Comparison of ENCODE assay signal across 20 cellular contexts in the genomic region with DNA sequence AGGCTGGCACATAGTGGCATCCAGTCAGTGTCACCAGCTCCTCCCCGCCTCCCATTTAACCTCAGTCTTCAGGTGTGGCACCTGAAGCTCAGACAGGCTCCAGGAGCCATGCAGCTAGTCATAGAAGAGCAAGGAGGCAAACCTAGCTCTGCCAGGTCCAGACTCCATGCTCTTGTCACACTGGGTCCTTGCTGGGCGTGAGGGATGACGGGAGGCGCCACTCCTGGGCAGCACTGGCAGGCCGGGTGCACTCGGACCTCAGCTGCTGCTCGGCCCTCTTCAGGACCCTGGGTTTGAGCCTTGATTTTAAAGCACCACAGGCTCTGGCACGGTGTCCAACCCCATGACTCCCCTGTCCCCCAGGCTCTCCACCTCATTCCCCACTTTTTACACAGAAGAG. TPM values are rescaled to one million over a fixed set of nuclear protein-coding genes. Genes with fewer than 3 reads are reported as not detected.
DNase-seq lines count a peak whose midpoint lies in the region; ATAC-seq and TF ChIP-seq lines count a peak whose summit lies in the region.
"Had no signal": no experiment of that assay in that cellular context is flagged by ENCODE, and none has a peak within 500 bp of the region (broad histone marks: within the 10 kb centered on the region; RNA-seq: fewer than 3 reads in every experiment).

No MANE protein-coding gene starts in this region.

- peaks cover 56% of the 10 kb centered on the region for H3K4me1 Mint-ChIP-seq in activated CD8-positive, alpha-beta T cell treated with anti-CD3 and anti-CD28 coated beads, Interleukin-2, amount 10 ng/mL, durations not matched to agents 7 days and 5 days (ENCODE audit: low read depth)
- H3K4me1 Mint-ChIP-seq in activated CD8-positive, alpha-beta T cell treated with anti-CD3 and anti-CD28 coated beads for 36 hours (ENCODE audit: low read depth): peaks cover 44% of the 10 kb centered on the region
- peaks cover 95% of the 10 kb centered on the region for H3K4me1 Mint-ChIP-seq in dendritic cell treated with granulocyte-macrophage colony-stimulating factor and Interleukin-4, amounts not matched to agents 40 ng/mL and 50 ng/mL, for 4 days (ENCODE audit: low read depth)
- peaks cover 37% of the 10 kb centered on the region for H3K4me1 Mint-ChIP-seq in memory B cell

- CTCF ChIA-PET in activated CD8-positive, alpha-beta T cell treated with anti-CD3 and anti-CD28 coated beads, Interleukin-2, amount 10 ng/mL, durations not matched to agents 7 days and 5 days (lab: Charles Lee): interaction anchor here (1.3 to 2.5 kb wide), 2 partner anchors 10 to 21 kb away, joined by 4 to 13 read pairs; no protein-coding TSS in a partner anchor
- CTCF ChIA-PET in activated CD8-positive, alpha-beta T cell treated with anti-CD3 and anti-CD28 coated beads for 36 hours (lab: Charles Lee): interaction anchor here (1.1 to 1.3 kb wide), 2 partner anchors 22 kb away, joined by 4 to 6 read pairs; no protein-coding TSS in a partner anchor

- POLR2A ChIA-PET in activated CD8-positive, alpha-beta T cell treated with anti-CD3 and anti-CD28 coated beads, Interleukin-2, amount 10 ng/mL, durations not matched to agents 7 days and 5 days (lab: Charles Lee): no interaction called here
- POLR2A ChIA-PET in activated CD8-positive, alpha-beta T cell treated with anti-CD3 and anti-CD28 coated beads for 36 hours (lab: Charles Lee): no interaction called here

- H3K27ac ChIP-seq in temporal lobe (ENCODE audit: low read depth, low read length): peak overlapping the region; percentile 55
- H3K27ac ChIP-seq: 22Rv1, suprapubic skin had no signal

- H3K36me3 Mint-ChIP-seq in activated CD8-positive, alpha-beta T cell treated with anti-CD3 and anti-CD28 coated beads, Interleukin-2, amount 10 ng/mL, durations not matched to agents 7 days and 5 days (ENCODE audit: low read depth): peaks cover 10% of the 10 kb centered on the region
- H3K36me3 Mint-ChIP-seq in activated CD8-positive, alpha-beta T cell treated with anti-CD3 and anti-CD28 coated beads for 36 hours (ENCODE audit: low read depth): no peaks in the 10 kb centered on the region
- H3K36me3 Mint-ChIP-seq in dendritic cell treated with granulocyte-macrophage colony-stimulating factor and Interleukin-4, amounts not matched to agents 40 ng/mL and 50 ng/mL, for 4 days (ENCODE audit: low read depth): peaks cover 66% of the 10 kb centered on the region
- peaks cover 8% of the 10 kb centered on the region for H3K36me3 Mint-ChIP-seq in memory B cell

- no peak for DNase-seq in activated CD8-positive, alpha-beta T cell treated with anti-CD3 and anti-CD28 coated beads, Interleukin-2, amount 10 ng/mL, durations not matched to agents 7 days and 5 days
- no peak for DNase-seq in activated CD8-positive, alpha-beta T cell treated with anti-CD3 and anti-CD28 coated beads for 36 hours
- DNase-seq in memory B cell (ENCODE audit: low spot score in 2 of 2): no peak
- DNase-seq in pons (ENCODE audit: low spot score): no peak
- no peak for DNase-seq in SW480 (ENCODE audit: low spot score)
- DNase-seq in mucosa of gallbladder (ENCODE audit: low spot score): no peak
- DNase-seq: DMS153; effector memory CD4-positive, alpha-beta T cell; KBM-7; kidney glomerular epithelial cell; NCI-H2029 treated with DMSO at 0.1 percent for 48 hours; occipital lobe; SIG-M5; stimulated activated CD4-positive, alpha-beta T cell treated with anti-CD3 and anti-CD28 coated beads, Interleukin-2, amount 100 ng/mL, for 24 hours had no signal

- no peaks in the 10 kb centered on the region for H3K9me3 Mint-ChIP-seq in activated CD8-positive, alpha-beta T cell treated with anti-CD3 and anti-CD28 coated beads, Interleukin-2, amount 10 ng/mL, durations not matched to agents 7 days and 5 days (ENCODE audit: insufficient read depth)
- no peaks in the 10 kb centered on the region for H3K9me3 Mint-ChIP-seq in activated CD8-positive, alpha-beta T cell treated with anti-CD3 and anti-CD28 coated beads for 36 hours
- H3K9me3 Mint-ChIP-seq in dendritic cell treated with granulocyte-macrophage colony-stimulating factor and Interleukin-4, amounts not matched to agents 40 ng/mL and 50 ng/mL, for 4 days: no peaks in the 10 kb centered on the region
- no peaks in the 10 kb centered on the region for H3K9me3 Mint-ChIP-seq in memory B cell
- H3K9me3 Mint-ChIP-seq: activated T-helper 1 cell treated with anti-CD3 and anti-CD28 coated beads, Interleukin-12 subunit alpha, Interleukin-12 subunit beta, Interleukin-2, Interleukin-4 antibody, amounts not matched to agents 30 ng/mL and 10 ng/mL and 1 ng/mL, durations not matched to agents 14 hours and 24 hours and 36 hours; T-helper 1 cell treated with Interleukin-12 subunit alpha and Interleukin-12 subunit beta and Interleukin-4 antibody, amounts not matched to agents 30 μg/mL and 1 μg/mL, for 36 hours had no signal

- intact Hi-C loops in activated CD8-positive, alpha-beta T cell treated with anti-CD3 and anti-CD28 coated beads for 36 hours (cut with micrococcal nuclease): no loop called here
- intact Hi-C loops in dendritic cell treated with granulocyte-macrophage colony-stimulating factor and Interleukin-4, amounts not matched to agents 40 ng/mL and 50 ng/mL, for 4 days (cut with micrococcal nuclease): no loop called here

- no peak overlapping the region for H3K4me3 Mint-ChIP-seq in activated CD8-positive, alpha-beta T cell treated with anti-CD3 and anti-CD28 coated beads, Interleukin-2, amount 10 ng/mL, durations not matched to agents 7 days and 5 days
- no peak overlapping the region for H3K4me3 Mint-ChIP-seq in activated CD8-positive, alpha-beta T cell treated with anti-CD3 and anti-CD28 coated beads for 36 hours
- no peak overlapping the region for H3K4me3 Mint-ChIP-seq in dendritic cell treated with granulocyte-macrophage colony-stimulating factor and Interleukin-4, amounts not matched to agents 40 ng/mL and 50 ng/mL, for 4 days
- no peak overlapping the region for H3K4me3 Mint-ChIP-seq in memory B cell
- H3K4me3 Mint-ChIP-seq: activated T-helper 1 cell treated with anti-CD3 and anti-CD28 coated beads, Interleukin-12 subunit alpha, Interleukin-12 subunit beta, Interleukin-2, Interleukin-4 antibody, amounts not matched to agents 30 ng/mL and 10 ng/mL and 1 ng/mL, durations not matched to agents 14 hours and 24 hours and 36 hours; T-helper 1 cell treated with Interleukin-12 subunit alpha and Interleukin-12 subunit beta and Interleukin-4 antibody, amounts not matched to agents 30 μg/mL and 1 μg/mL, for 36 hours had no signal

- H3K27me3 Mint-ChIP-seq in activated CD8-positive, alpha-beta T cell treated with anti-CD3 and anti-CD28 coated beads, Interleukin-2, amount 10 ng/mL, durations not matched to agents 7 days and 5 days (ENCODE audit: low read depth): no peaks in the 10 kb centered on the region
- H3K27me3 Mint-ChIP-seq in activated CD8-positive, alpha-beta T cell treated with anti-CD3 and anti-CD28 coated beads for 36 hours: no peaks in the 10 kb centered on the region
- H3K27me3 Mint-ChIP-seq in dendritic cell treated with granulocyte-macrophage colony-stimulating factor and Interleukin-4, amounts not matched to agents 40 ng/mL and 50 ng/mL, for 4 days: no peaks in the 10 kb centered on the region
- H3K27me3 Mint-ChIP-seq in memory B cell: no peaks in the 10 kb centered on the region

- peak overlapping the region; percentile 25 for H3K27ac Mint-ChIP-seq in activated CD8-positive, alpha-beta T cell treated with anti-CD3 and anti-CD28 coated beads, Interleukin-2, amount 10 ng/mL, durations not matched to agents 7 days and 5 days
- no peak overlapping the region for H3K27ac Mint-ChIP-seq in activated CD8-positive, alpha-beta T cell treated with anti-CD3 and anti-CD28 coated beads for 36 hours
- peak overlapping the region; percentile 35 for H3K27ac Mint-ChIP-seq in dendritic cell treated with granulocyte-macrophage colony-stimulating factor and Interleukin-4, amounts not matched to agents 40 ng/mL and 50 ng/mL, for 4 days
- H3K27ac Mint-ChIP-seq in memory B cell: peak overlapping the region; percentile 79
- H3K27ac Mint-ChIP-seq: activated T-helper 1 cell treated with anti-CD3 and anti-CD28 coated beads, Interleukin-12 subunit alpha, Interleukin-12 subunit beta, Interleukin-2, Interleukin-4 antibody, amounts not matched to agents 30 ng/mL and 10 ng/mL and 1 ng/mL, durations not matched to agents 14 hours and 24 hours and 36 hours; T-helper 1 cell treated with Interleukin-12 subunit alpha and Interleukin-12 subunit beta and Interleukin-4 antibody, amounts not matched to agents 30 μg/mL and 1 μg/mL, for 36 hours had no signal

- ATAC-seq in activated CD8-positive, alpha-beta T cell treated with anti-CD3 and anti-CD28 coated beads, Interleukin-2, amount 10 ng/mL, durations not matched to agents 7 days and 5 days: no peak
- no peak for ATAC-seq in activated CD8-positive, alpha-beta T cell treated with anti-CD3 and anti-CD28 coated beads for 36 hours
- ATAC-seq in memory B cell (ENCODE audit: low read depth): no peak

- TF ChIP-seq CTCF in activated CD8-positive, alpha-beta T cell treated with anti-CD3 and anti-CD28 coated beads for 36 hours (IDR thresholded peaks at IDR 0.05): no peak

RNA-seq across cellular contexts. Expression of a gene that starts 24.1 kb away (rescaled TPM):
- 100 to 1,000 TPM; 103 to 107 TPM for total RNA-seq in activated CD8-positive, alpha-beta T cell treated with anti-CD3 and anti-CD28 coated beads, Interleukin-2, amount 10 ng/mL, durations not matched to agents 7 days and 5 days
- total RNA-seq in activated CD8-positive, alpha-beta T cell treated with anti-CD3 and anti-CD28 coated beads for 36 hours: 10 to 100 TPM; 78.5 to 83.5 TPM
- 23.1 TPM for total RNA-seq in temporal lobe
- total RNA-seq in mucosa of gallbladder: 187 TPM
